34 cellular contexts compared by ENCODE assay signal in the genomic region with DNA sequence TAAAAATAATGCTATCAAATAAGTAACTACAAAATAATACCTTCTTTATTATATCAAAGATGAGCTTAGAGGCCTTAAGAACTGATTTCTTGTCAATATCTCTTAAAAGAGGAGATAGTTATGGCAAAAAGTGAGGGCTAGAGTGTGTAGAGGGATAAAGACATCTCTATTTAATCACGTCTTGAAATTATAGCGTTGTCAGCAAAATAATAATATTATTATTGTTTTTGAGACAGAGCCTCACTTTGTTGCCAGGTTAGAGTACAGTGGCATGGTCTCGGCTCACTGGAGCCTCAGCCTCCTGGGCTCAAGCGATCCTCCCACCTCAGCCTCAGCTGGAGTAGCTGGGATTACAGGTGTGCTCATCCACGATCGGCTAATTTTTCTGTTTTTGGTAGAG. TPM values are rescaled to one million over a fixed set of nuclear protein-coding genes. Genes with fewer than 3 reads are reported as not detected.
"Had no signal": no experiment of that assay in that cellular context is flagged by ENCODE, and none has a peak within 500 bp of the region (broad histone marks: within the 10 kb centered on the region; RNA-seq: fewer than 3 reads in every experiment).

No MANE protein-coding gene starts in this region.

- H3K4me3 Mint-ChIP-seq: activated B cell treated with CpG ODN at 0.5 μM for 24 hours; activated CD4-positive, alpha-beta memory T cell treated with anti-CD3 and anti-CD28 coated beads for 36 hours; activated naive CD4-positive, alpha-beta T cell treated with anti-CD3 and anti-CD28 coated beads for 36 hours; activated T-cell treated with anti-CD3 and anti-CD28 coated beads, Interleukin-2, amount 50 U/mL, for 4 hours; activated T-helper 1 cell treated with anti-CD3 and anti-CD28 coated beads, Interleukin-12 subunit alpha, Interleukin-12 subunit beta, Interleukin-2, Interleukin-4 antibody, amounts not matched to agents 30 ng/mL and 10 ng/mL and 1 ng/mL, durations not matched to agents 14 hours and 24 hours and 36 hours; T-helper 1 cell treated with Interleukin-12 subunit alpha and Interleukin-12 subunit beta and Interleukin-4 antibody, amounts not matched to agents 30 μg/mL and 1 μg/mL, for 36 hours; T-helper 2 cell treated with Interferon-gamma antibody and Interleukin-4, amounts not matched to agents 5 μg/mL and 100 μg/mL, for 36 hours had no signal

- DNase-seq: activated B cell treated with CpG ODN at 0.5 μM for 24 hours; activated CD4-positive, alpha-beta memory T cell treated with anti-CD3 and anti-CD28 coated beads for 36 hours; activated CD4-positive, alpha-beta T cell treated with anti-CD3 and anti-CD28 coated beads for 4 hours; activated CD4-positive, alpha-beta T cell treated with anti-CD3 and anti-CD28 coated beads, Interleukin-2, amount 50 U/mL, for 1 hour; activated CD4-positive, CD25-positive, alpha-beta regulatory T cell treated with anti-CD3 and anti-CD28 coated beads, Interleukin-2, amount 50 U/mL, for 72 hours; activated CD8-positive, alpha-beta memory T cell treated with anti-CD3 and anti-CD28 coated beads, Interleukin-2, amount 50 U/mL, for 4 hours; activated gamma-delta T cell treated with Interleukin-2 at 50 U/mL for 16 hours; activated naive CD4-positive, alpha-beta T cell treated with anti-CD3 and anti-CD28 coated beads for 36 hours; activated T-cell treated with anti-CD3 and anti-CD28 coated beads for 4 hours; activated T-cell treated with anti-CD3 and anti-CD28 coated beads, Interleukin-2, amount 50 U/mL, for 4 hours; adrenal gland; body of pancreas; MG63; MV-4-11; NCI-H1092; NCI-H1436 treated with DMSO at 0.1 percent for 48 hours; NCI-H1694 treated with DMSO at 0.1 percent for 48 hours; NCI-H2029; NCI-H345; NCI-H524 treated with DMSO at 0.1 percent for 48 hours; PC-3; Peyer's patch; RPMI8226; SHP77 treated with DMSO at 0.1 percent for 48 hours; SK-N-SH had no signal

- H3K9me3 ChIP-seq: adrenal gland, body of pancreas, breast epithelium, MG63, Peyer's patch, SJSA1, SK-N-SH had no signal

- H3K27ac Mint-ChIP-seq: activated B cell treated with CpG ODN at 0.5 μM for 24 hours; activated CD4-positive, alpha-beta memory T cell treated with anti-CD3 and anti-CD28 coated beads for 36 hours; activated naive CD4-positive, alpha-beta T cell treated with anti-CD3 and anti-CD28 coated beads for 36 hours; activated naive CD4-positive, alpha-beta T cell treated with anti-CD3 and anti-CD28 coated beads, Interleukin-2, amount 50 U/mL, for 72 hours; activated T-helper 1 cell treated with anti-CD3 and anti-CD28 coated beads, Interleukin-12 subunit alpha, Interleukin-12 subunit beta, Interleukin-2, Interleukin-4 antibody, amounts not matched to agents 30 ng/mL and 10 ng/mL and 1 ng/mL, durations not matched to agents 14 hours and 24 hours and 36 hours; T-helper 1 cell treated with Interleukin-12 subunit alpha and Interleukin-12 subunit beta and Interleukin-4 antibody, amounts not matched to agents 30 μg/mL and 1 μg/mL, for 36 hours; T-helper 2 cell treated with Interferon-gamma antibody and Interleukin-4, amounts not matched to agents 5 μg/mL and 100 μg/mL, for 36 hours had no signal

- H3K27me3 ChIP-seq: body of pancreas, MG63, Peyer's patch, SJSA1 had no signal

- H3K27ac ChIP-seq: adrenal gland, breast epithelium, Peyer's patch, SJSA1 had no signal

- H3K9me2 ChIP-seq: SK-N-SH had no signal

- H3K4me3 ChIP-seq: adrenal gland, body of pancreas, breast epithelium, MG63, Peyer's patch, SJSA1 had no signal

- H3K4me2 ChIP-seq: SK-N-SH had no signal

- H3K4me1 Mint-ChIP-seq: activated B cell treated with CpG ODN at 0.5 μM for 24 hours had no signal

- H3K4me1 ChIP-seq: adrenal gland, breast epithelium, Peyer's patch, SJSA1 had no signal

- H3K36me3 Mint-ChIP-seq: activated CD4-positive, alpha-beta memory T cell treated with anti-CD3 and anti-CD28 coated beads for 36 hours; activated naive CD4-positive, alpha-beta T cell treated with anti-CD3 and anti-CD28 coated beads, Interleukin-2, amount 50 U/mL, for 72 hours had no signal

- H3K9ac ChIP-seq: SK-N-SH had no signal

- H3K9me3 Mint-ChIP-seq: activated B cell treated with CpG ODN at 0.5 μM for 24 hours; activated CD4-positive, alpha-beta memory T cell treated with anti-CD3 and anti-CD28 coated beads for 36 hours; activated naive CD4-positive, alpha-beta T cell treated with anti-CD3 and anti-CD28 coated beads for 36 hours; activated naive CD4-positive, alpha-beta T cell treated with anti-CD3 and anti-CD28 coated beads, Interleukin-2, amount 50 U/mL, for 72 hours; activated T-cell treated with anti-CD3 and anti-CD28 coated beads, Interleukin-2, amount 50 U/mL, for 4 hours; activated T-helper 1 cell treated with anti-CD3 and anti-CD28 coated beads, Interleukin-12 subunit alpha, Interleukin-12 subunit beta, Interleukin-2, Interleukin-4 antibody, amounts not matched to agents 30 ng/mL and 10 ng/mL and 1 ng/mL, durations not matched to agents 14 hours and 24 hours and 36 hours; T-helper 1 cell treated with Interleukin-12 subunit alpha and Interleukin-12 subunit beta and Interleukin-4 antibody, amounts not matched to agents 30 μg/mL and 1 μg/mL, for 36 hours; T-helper 2 cell treated with Interferon-gamma antibody and Interleukin-4, amounts not matched to agents 5 μg/mL and 100 μg/mL, for 36 hours had no signal

- H3K36me3 ChIP-seq: adrenal gland, breast epithelium, MG63, Peyer's patch, SJSA1 had no signal

RNA-seq across cellular contexts. Expression of gene SUPT20HL1, which starts 18.3 kb away (rescaled TPM):
- total RNA-seq: activated B cell treated with CpG ODN at 0.5 μM for 24 hours; activated CD4-positive, alpha-beta memory T cell treated with anti-CD3 and anti-CD28 coated beads for 36 hours; activated naive CD4-positive, alpha-beta T cell treated with anti-CD3 and anti-CD28 coated beads for 36 hours; activated T-cell treated with anti-CD3 and anti-CD28 coated beads, Interleukin-2, amount 50 U/mL, for 4 hours; activated T-helper 1 cell treated with anti-CD3 and anti-CD28 coated beads, Interleukin-12 subunit alpha, Interleukin-12 subunit beta, Interleukin-2, Interleukin-4 antibody, amounts not matched to agents 30 ng/mL and 10 ng/mL and 1 ng/mL, durations not matched to agents 14 hours and 24 hours and 36 hours; astrocyte; breast epithelium; cardiac septum; NCI-H460; PC-3; SJSA1 had no signal
- polyA plus RNA-seq: adrenal gland, SK-N-SH had no signal
